19 cellular contexts compared by ENCODE assay signal in the genomic region with DNA sequence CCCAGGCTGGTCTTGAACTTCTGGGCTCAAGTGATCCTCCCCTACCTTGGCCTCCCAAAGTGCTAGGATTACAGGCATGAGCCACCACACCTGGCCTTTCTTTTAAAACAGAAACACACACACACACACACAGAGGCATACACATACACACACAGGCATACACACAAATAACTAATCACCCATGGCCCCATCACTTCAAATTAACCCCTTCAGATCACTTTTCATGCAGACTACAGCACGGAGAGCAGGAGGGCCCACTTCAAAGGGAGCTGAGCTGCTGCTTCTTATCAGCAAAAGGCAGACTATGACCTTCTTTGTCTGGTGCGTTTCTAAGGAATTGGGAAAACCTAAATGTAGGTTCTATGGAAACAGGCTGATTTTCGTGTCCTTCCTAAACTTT. TPM values are rescaled to one million over a fixed set of nuclear protein-coding genes. Genes with fewer than 3 reads are reported as not detected.
DNase-seq lines count a peak whose midpoint lies in the region; ATAC-seq, FAIRE-seq and TF ChIP-seq lines count a peak whose summit lies in the region.
"Had no signal": no experiment of that assay in that cellular context is flagged by ENCODE, and none has a peak within 500 bp of the region (broad histone marks: within the 10 kb centered on the region; RNA-seq: fewer than 3 reads in every experiment).

No MANE protein-coding gene starts in this region.

- no peak for FAIRE-seq in astrocyte (lab: Jason Lieb, UNC)

- H3K79me2 ChIP-seq in astrocyte (ENCODE audit: insufficient read depth, low read length) (peaks cover 56% of the 10 kb centered on the region), SK-N-SH (ENCODE audit: insufficient read depth) (peaks cover 64% of the 10 kb centered on the region)

- H3K9me3 ChIP-seq in astrocyte (ENCODE audit: insufficient read depth, low read depth, low read length) (no peaks in the 10 kb centered on the region), SK-N-SH (no peaks in the 10 kb centered on the region)
- H3K9me3 ChIP-seq: left ventricle myocardium inferior, tibial artery had no signal

- TF ChIP-seq EP300 in SK-N-SH (IDR thresholded peaks at IDR 0.05; ENCODE audit: borderline replicate concordance in 1 of 2, low read depth in 1 of 2, low read length in 1 of 2): no peak

- POLR2A ChIA-PET in SK-N-SH (lab: Yijun Ruan, JAX): no interaction called here

- H2AFZ ChIP-seq in astrocyte (ENCODE audit: low read depth, low read length) (no peak overlapping the region), SK-N-SH (ENCODE audit: low read depth) (no peak overlapping the region)

- H3K36me3 ChIP-seq in astrocyte (ENCODE audit: insufficient read depth, low read length) (no peaks in the 10 kb centered on the region), SK-N-SH (replicated peaks in 1 of 2; ENCODE audit: control insufficient read depth in 1 of 2, insufficient read depth in 2 of 2, low read length in 1 of 2) (no peaks in the 10 kb centered on the region)
- H3K36me3 ChIP-seq: left ventricle myocardium inferior had no signal

- peaks cover 31% of the 10 kb centered on the region for H4K20me1 ChIP-seq in astrocyte (ENCODE audit: insufficient read depth, low read length)
- 0 out of 2 replicates have a peak, but pooled peaks cover under 1% of the 10 kb centered on the region for H4K20me1 ChIP-seq in SK-N-SH (ENCODE audit: insufficient read depth)

- H3K9me3 Mint-ChIP-seq in T-helper 2 cell treated with Interferon-gamma antibody and Interleukin-4, amounts not matched to agents 5 μg/mL and 100 μg/mL, for 36 hours: no peaks in the 10 kb centered on the region
- H3K9me3 Mint-ChIP-seq in IgD-negative memory B cell (no peaks in the 10 kb centered on the region), astrocyte (ENCODE audit: unreplicated experiment) (peaks cover 11% of the 10 kb centered on the region), nephron (no peaks in the 10 kb centered on the region)

- 92% methylated on average over 3 of the region's 3 CpGs for WGBS in SK-N-SH (ENCODE audit: low lambda C conversion rate)

- H3K4me3 ChIP-seq in astrocyte (ENCODE audit: insufficient read depth, low read depth, low read length): no peak overlapping the region
- no peak overlapping the region for H3K4me3 ChIP-seq in SK-N-SH (ENCODE audit: low read depth in 2 of 2, low read length in 1 of 2)

- peaks cover 1% of the 10 kb centered on the region for H3K36me3 Mint-ChIP-seq in T-helper 2 cell treated with Interferon-gamma antibody and Interleukin-4, amounts not matched to agents 5 μg/mL and 100 μg/mL, for 36 hours (ENCODE audit: low read depth)
- peaks cover 2% of the 10 kb centered on the region for H3K36me3 Mint-ChIP-seq in IgD-negative memory B cell
- peaks cover 2% of the 10 kb centered on the region for H3K36me3 Mint-ChIP-seq in astrocyte (ENCODE audit: low read depth, unreplicated experiment)
- no peaks in the 10 kb centered on the region for H3K36me3 Mint-ChIP-seq in nephron (ENCODE audit: low read depth)

- peak overlapping the region; percentile 16 for H3K4me3 Mint-ChIP-seq in T-helper 2 cell treated with Interferon-gamma antibody and Interleukin-4, amounts not matched to agents 5 μg/mL and 100 μg/mL, for 36 hours
- peak overlapping the region; percentile 86 to 95 (median 86) for H3K4me3 Mint-ChIP-seq in IgD-negative memory B cell
- peak overlapping the region; percentile 55 for H3K4me3 Mint-ChIP-seq in astrocyte (ENCODE audit: unreplicated experiment)
- H3K4me3 Mint-ChIP-seq in nephron: peak overlapping the region; percentile 73 to 87 (median 86)

- CTCF ChIA-PET in SK-N-SH (lab: Yijun Ruan, JAX): no interaction called here

- no peaks in the 10 kb centered on the region for H3K27me3 ChIP-seq in astrocyte (ENCODE audit: insufficient read depth, low read length)
- H3K27me3 ChIP-seq in SK-N-SH (ENCODE audit: insufficient read depth): no peaks in the 10 kb centered on the region
- H3K27me3 ChIP-seq: tibial artery had no signal

- peaks cover 2% of the 10 kb centered on the region for H3F3A ChIP-seq in SK-N-SH (replicated peaks; ENCODE audit: insufficient read depth)

- H3K4me2 ChIP-seq in astrocyte (ENCODE audit: low read length) (peak overlapping the region; percentile 7), SK-N-SH (no peak overlapping the region)

- no peak for TF ChIP-seq RAD21 in SK-N-SH (IDR thresholded peaks at IDR 0.05; ENCODE audit: low read length)

- H3K27ac ChIP-seq in astrocyte (ENCODE audit: low read depth, low read length): no peak overlapping the region
- no peak overlapping the region for H3K27ac ChIP-seq in SK-N-SH (ENCODE audit: low read depth in 2 of 2, low read length in 1 of 2)
- H3K27ac ChIP-seq: KMS-11, left ventricle myocardium inferior, tibial artery, VCaP had no signal

- H3K4me1 ChIP-seq in astrocyte (ENCODE audit: insufficient read depth, low read length) (peaks cover 31% of the 10 kb centered on the region), SK-N-SH (ENCODE audit: control insufficient read depth in 1 of 2, insufficient read depth in 2 of 2, low read depth in 1 of 2, low read length in 1 of 2) (peaks cover 5 to 11% of the 10 kb centered on the region in 2 experiments; a peak in 2 of 4 replicates)

- no peaks in the 10 kb centered on the region for H3K9me2 ChIP-seq in SK-N-SH

- H3K9ac ChIP-seq in astrocyte (ENCODE audit: low read length): no peak overlapping the region
- H3K9ac ChIP-seq in SK-N-SH: no peak overlapping the region
- H3K9ac ChIP-seq: KMS-11 had no signal

- no peak for TF ChIP-seq CTCF in astrocyte (IDR thresholded peaks at IDR 0.05; ENCODE audit: insufficient read depth, low read depth, low read length)
- no peak for TF ChIP-seq CTCF in nephron (IDR thresholded peaks at IDR 0.05; ENCODE audit: unreplicated experiment in 3 of 3)
- TF ChIP-seq CTCF in SK-N-SH (IDR thresholded peaks at IDR 0.05): no peak
- TF ChIP-seq CTCF in GM10266 (IDR thresholded peaks at IDR 0.05; ENCODE audit: control insufficient read depth, insufficient read depth, low read depth, missing control alignments): no peak

- no peak overlapping the region for H3K27ac Mint-ChIP-seq in T-helper 2 cell treated with Interferon-gamma antibody and Interleukin-4, amounts not matched to agents 5 μg/mL and 100 μg/mL, for 36 hours
- peak overlapping the region; percentile 67 to 93 (median 91) for H3K27ac Mint-ChIP-seq in IgD-negative memory B cell
- peak overlapping the region; percentile 5 for H3K27ac Mint-ChIP-seq in astrocyte (ENCODE audit: unreplicated experiment)
- H3K27ac Mint-ChIP-seq in nephron: peak overlapping the region; percentile 44 to 77 (median 67)

- H3K4me1 Mint-ChIP-seq in T-helper 2 cell treated with Interferon-gamma antibody and Interleukin-4, amounts not matched to agents 5 μg/mL and 100 μg/mL, for 36 hours (ENCODE audit: low read depth): peaks cover 12% of the 10 kb centered on the region
- peaks cover 17 to 44% (median 30%) of the 10 kb centered on the region in 3 donors for H3K4me1 Mint-ChIP-seq in IgD-negative memory B cell
- H3K4me1 Mint-ChIP-seq in astrocyte (ENCODE audit: low read depth, unreplicated experiment): peaks cover 16% of the 10 kb centered on the region
- peaks cover 9% of the 10 kb centered on the region for H3K4me1 Mint-ChIP-seq in nephron

- ATAC-seq in HG03139 (IDR thresholded peaks at IDR 0.05; ENCODE audit: unreplicated experiment): no peak

- H3K27me3 Mint-ChIP-seq in T-helper 2 cell treated with Interferon-gamma antibody and Interleukin-4, amounts not matched to agents 5 μg/mL and 100 μg/mL, for 36 hours (ENCODE audit: low read depth): no peaks in the 10 kb centered on the region
- no peaks in the 10 kb centered on the region for H3K27me3 Mint-ChIP-seq in IgD-negative memory B cell
- peaks cover 3% of the 10 kb centered on the region for H3K27me3 Mint-ChIP-seq in astrocyte (ENCODE audit: low read depth, unreplicated experiment)
- no peaks in the 10 kb centered on the region for H3K27me3 Mint-ChIP-seq in nephron (ENCODE audit: low read depth)

- no peak for DNase-seq in T-helper 2 cell treated with Interferon-gamma antibody and Interleukin-4, amounts not matched to agents 5 μg/mL and 100 μg/mL, for 36 hours (ENCODE audit: low spot score)
- DNase-seq in T-helper 2 cell: no peak
- DNase-seq in astrocyte (ENCODE audit: low read depth): no peak
- no peak for DNase-seq in SK-N-SH
- DNase-seq in GM10266 (ENCODE audit: extremely low spot score): no peak
- DNase-seq: activated effector memory CD4-positive, alpha-beta T cell treated with anti-CD3 and anti-CD28 coated beads, Interleukin-2, amount 50 U/mL, for 16 hours; left ventricle myocardium inferior; NCI-H1694; NCI-H748 treated with DMSO at 0.1 percent for 48 hours; occipital lobe; SIG-M5; tibial artery had no signal

TF ChIP-seq in SK-N-SH, 30 proteins besides CTCF, POLR2A, EP300 and RAD21 (continues in another document):
- TF ChIP-seq RFX5 (IDR thresholded peaks at IDR 0.05; ENCODE audit: low read length): no peak

RNA-seq across cellular contexts. Expression of a gene that starts 1.9 kb away (rescaled TPM):
- polyA plus RNA-seq in IgD-negative memory B cell: 102 TPM
- 66.7 and 67.2 TPM in 2 replicates for total RNA-seq in astrocyte
- 22.7 and 44.3 TPM in 2 replicates for polyA plus RNA-seq in SK-N-SH (2012; rRNA removed)
- polyA plus RNA-seq in SK-N-SH (2012; cell fraction: cytosol; rRNA removed): 17.7 and 21.3 TPM in 2 replicates
- polyA plus RNA-seq in SK-N-SH (2012; cell fraction: nucleus; rRNA removed): 152 and 419 TPM in 2 replicates

RNA-seq across cellular contexts. Expression of a gene that starts 15.8 kb away (rescaled TPM):
- polyA plus RNA-seq in IgD-negative memory B cell: not detected
- total RNA-seq in astrocyte: not detected in 2 replicates
- polyA plus RNA-seq in SK-N-SH (2012; rRNA removed): not detected in 2 replicates
- not detected in 2 replicates for polyA plus RNA-seq in SK-N-SH (2012; cell fraction: cytosol; rRNA removed)
- 0.06 TPM in 1 of 2 replicates, not detected in the other for polyA plus RNA-seq in SK-N-SH (2012; cell fraction: nucleus; rRNA removed)
- total RNA-seq: A172, epithelial cell of proximal tubule, left ventricle myocardium inferior, occipital lobe had no signal

RNA-seq across cellular contexts. Expression of a gene that starts 20.2 kb away (rescaled TPM):
- polyA plus RNA-seq in IgD-negative memory B cell: 37.4 TPM
- 21.1 and 22.0 TPM in 2 replicates for total RNA-seq in astrocyte
- 19.1 and 24.2 TPM in 2 replicates for polyA plus RNA-seq in SK-N-SH (2012; rRNA removed)
- polyA plus RNA-seq in SK-N-SH (2012; cell fraction: cytosol; rRNA removed): 4.1 and 7.9 TPM in 2 replicates
- 119 and 154 TPM in 2 replicates for polyA plus RNA-seq in SK-N-SH (2012; cell fraction: nucleus; rRNA removed)

RNA-seq across cellular contexts. Expression of a gene that starts 28.6 kb away (rescaled TPM):
- polyA plus RNA-seq in IgD-negative memory B cell (1.5 TPM), SK-N-SH (2012; rRNA removed) (0.35 and 0.41 TPM in 2 replicates)
- total RNA-seq in astrocyte: 1.4 and 1.5 TPM in 2 replicates
- 0.03 and 0.10 TPM in 2 replicates for polyA plus RNA-seq in SK-N-SH (2012; cell fraction: cytosol; rRNA removed)
- polyA plus RNA-seq in SK-N-SH (2012; cell fraction: nucleus; rRNA removed): 3.6 and 6.9 TPM in 2 replicates
- total RNA-seq: epithelial cell of proximal tubule had no signal

RNA-seq across cellular contexts. Expression of a gene that starts 42.1 kb away (rescaled TPM):
- polyA plus RNA-seq in IgD-negative memory B cell (not detected), SK-N-SH (2012; rRNA removed) (not detected in 2 replicates)
- not detected in 2 replicates for total RNA-seq in astrocyte
- polyA plus RNA-seq in SK-N-SH (2012; cell fraction: cytosol; rRNA removed): not detected in 2 replicates
- not detected in 2 replicates for polyA plus RNA-seq in SK-N-SH (2012; cell fraction: nucleus; rRNA removed)
- total RNA-seq: A172, epithelial cell of proximal tubule, left ventricle myocardium inferior, occipital lobe had no signal

Comparison
In these comparisons a context has a peak if more than half of its experiments do, and no peak if none do; other contexts are left out.
1. H3K4me3 Mint-ChIP-seq: peak in every context shown above with its lines; median percentile 86 in IgD-negative memory B cell; 86 in nephron; 55 in astrocyte; 16 in T-helper 2 cell treated with Interferon-gamma antibody and Interleukin-4, amounts not matched to agents 5 μg/mL and 100 μg/mL, for 36 hours.